16 cellular contexts compared by ENCODE assay signal in the genomic region with DNA sequence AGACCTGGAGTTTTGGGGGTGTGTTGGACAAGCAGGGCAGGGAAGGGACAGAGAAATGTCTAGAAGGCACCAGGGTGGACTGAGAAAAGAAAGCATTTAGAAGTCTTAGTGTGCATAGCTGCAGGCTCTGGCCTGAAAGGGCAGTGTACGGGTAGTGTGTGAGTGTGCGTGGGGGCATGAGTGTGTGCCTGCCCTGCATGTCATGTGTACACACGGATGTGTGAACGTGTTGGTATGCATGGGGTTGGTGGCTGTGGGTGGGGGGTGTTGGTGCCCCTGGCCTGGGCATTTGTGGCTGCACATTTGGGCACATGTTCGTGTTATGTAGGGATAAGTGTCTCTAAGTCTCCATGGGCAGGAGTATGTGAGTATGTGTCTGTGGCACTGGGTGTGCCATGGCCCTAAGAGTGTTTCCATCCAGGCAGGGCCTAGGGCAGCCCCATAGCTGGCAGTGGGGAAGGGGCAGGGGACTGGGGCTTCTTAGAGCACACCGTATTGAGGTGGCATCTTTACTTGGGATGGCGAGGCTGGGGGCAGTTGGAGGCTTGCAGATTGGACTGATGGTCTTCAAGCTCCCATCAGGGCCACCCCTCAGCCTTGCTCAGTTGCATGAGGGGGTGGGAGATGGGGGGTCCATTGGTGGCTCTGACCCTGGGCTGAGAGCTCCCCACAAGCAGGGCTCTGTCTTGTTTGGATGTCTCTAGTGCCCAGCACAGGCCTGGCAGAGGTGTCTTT. TPM values are rescaled to one million over a fixed set of nuclear protein-coding genes. Genes with fewer than 3 reads are reported as not detected.
A peak's percentile ranks its signal among the peaks of the same experiment; 100 is the strongest.
DNase-seq lines count a peak whose midpoint lies in the region; ATAC-seq and TF ChIP-seq lines count a peak whose summit lies in the region.
"Had no signal": no experiment of that assay in that cellular context is flagged by ENCODE, and none has a peak within 500 bp of the region (broad histone marks: within the 10 kb centered on the region; RNA-seq: fewer than 3 reads in every experiment).

No MANE protein-coding gene starts in this region.

- H4K12ac ChIP-seq in trophoblast cell (ENCODE audit: low read depth, low read length), result no peak overlapping the region

- no peak overlapping the region for H3K23ac ChIP-seq in trophoblast cell (ENCODE audit: low read length)

- H3K4me3 Mint-ChIP-seq in activated CD8-positive, alpha-beta T cell treated with anti-CD3 and anti-CD28 coated beads for 36 hours, result no peak overlapping the region
- H3K4me3 Mint-ChIP-seq: CD4-positive, alpha-beta T cell; HFFc6 had no signal

- no peak overlapping the region for H3K27ac ChIP-seq in left ventricle myocardium inferior (replicated peaks)
- H3K27ac ChIP-seq in layer of hippocampus (ENCODE audit: low read depth, low read length), result peak overlapping the region; percentile 46
- no peak overlapping the region for H3K27ac ChIP-seq in trophoblast cell (ENCODE audit: low read depth, low read length)
- H3K27ac ChIP-seq in aorta (ENCODE audit: low read depth in 1 of 2, low read length in 2 of 2), result no peak overlapping the region
- H3K27ac ChIP-seq: BLaER1 treated with 17β-estradiol and CSF1 and Interleukin-3, amounts not matched to agents 10 nM and 100 nM; HL-60 had no signal

- H3K36me3 Mint-ChIP-seq in activated CD8-positive, alpha-beta T cell treated with anti-CD3 and anti-CD28 coated beads for 36 hours (ENCODE audit: low read depth), result no peaks in the 10 kb centered on the region

- H3K4ac ChIP-seq in trophoblast cell (ENCODE audit: low read depth, low read length), result no peak overlapping the region

- POLR2A ChIA-PET in activated CD8-positive, alpha-beta T cell treated with anti-CD3 and anti-CD28 coated beads for 36 hours (lab: Charles Lee), result no interaction called here

- H3K4me1 ChIP-seq in left ventricle myocardium inferior, result no peaks in the 10 kb centered on the region
- peaks cover 0 to 4% of the 10 kb centered on the region in 2 experiments for H3K4me1 ChIP-seq in trophoblast cell (ENCODE audit: control insufficient read depth in 1 of 2, insufficient read depth in 2 of 2, low read length in 2 of 2)
- no peaks in the 10 kb centered on the region for H3K4me1 ChIP-seq in aorta (ENCODE audit: control insufficient read depth in 1 of 2, insufficient read depth in 2 of 2, low read length in 2 of 2)
- H3K4me1 ChIP-seq: BLaER1 treated with 17β-estradiol and CSF1 and Interleukin-3, amounts not matched to agents 10 nM and 100 nM had no signal

- intact Hi-C loops in left cardiac atrium (cut with DNase I), result no loop called here
- intact Hi-C loops in left ventricle myocardium inferior (cut with micrococcal nuclease), result no loop called here
- intact Hi-C loops in aorta (cut with DNase I), result no loop called here
- intact Hi-C loops in activated CD8-positive, alpha-beta T cell treated with anti-CD3 and anti-CD28 coated beads for 36 hours (cut with micrococcal nuclease), result no loop called here

- no peak overlapping the region for H3K9ac ChIP-seq in trophoblast cell (ENCODE audit: low read length)
- H3K9ac ChIP-seq: BLaER1 treated with 17β-estradiol and CSF1 and Interleukin-3, amounts not matched to agents 10 nM and 100 nM had no signal

- no peak for ATAC-seq in left cardiac atrium
- ATAC-seq in aorta (ENCODE audit: low FRiP score), result no peak
- ATAC-seq in activated CD8-positive, alpha-beta T cell treated with anti-CD3 and anti-CD28 coated beads for 36 hours, result no peak
- ATAC-seq in GM18867 (IDR thresholded peaks at IDR 0.05; ENCODE audit: unreplicated experiment), result no peak
- ATAC-seq: GM12878 had no signal

- no peaks in the 10 kb centered on the region for H3K79me1 ChIP-seq in trophoblast cell (ENCODE audit: low read length)

- no peak overlapping the region for H3K27ac Mint-ChIP-seq in activated CD8-positive, alpha-beta T cell treated with anti-CD3 and anti-CD28 coated beads for 36 hours
- H3K27ac Mint-ChIP-seq: CD4-positive, alpha-beta T cell; HFFc6 had no signal

- H4K8ac ChIP-seq in trophoblast cell (ENCODE audit: low read depth, low read length), result no peak overlapping the region

- H2BK12ac ChIP-seq in trophoblast cell (ENCODE audit: low read length), result no peak overlapping the region

- H3K4me3 ChIP-seq in left ventricle myocardium inferior (no peak overlapping the region), trophoblast cell (ENCODE audit: low read depth, low read length) (peak overlapping the region; percentile 45), aorta (ENCODE audit: low read length in 2 of 2) (no peak overlapping the region)
- H3K4me3 ChIP-seq: BLaER1 treated with 17β-estradiol and CSF1 and Interleukin-3, amounts not matched to agents 10 nM and 100 nM; GM12878 had no signal

- no peaks in the 10 kb centered on the region for H3K4me1 Mint-ChIP-seq in activated CD8-positive, alpha-beta T cell treated with anti-CD3 and anti-CD28 coated beads for 36 hours (ENCODE audit: low read depth)

- no peak overlapping the region for H4K91ac ChIP-seq in trophoblast cell (ENCODE audit: low read depth, low read length)

- CTCF ChIA-PET in activated CD8-positive, alpha-beta T cell treated with anti-CD3 and anti-CD28 coated beads for 36 hours (lab: Charles Lee), result interaction anchor here (0.9 to 1.7 kb wide), 2 partner anchors 23 to 45 kb away, joined by 3 to 4 read pairs; no protein-coding TSS in a partner anchor

- peak; percentile 12 for DNase-seq in left cardiac atrium
- DNase-seq in left ventricle myocardium inferior, result no peak
- no peak for DNase-seq in trophoblast cell
- peak; percentile 24 to 35 for DNase-seq in aorta
- no peak for DNase-seq in activated CD8-positive, alpha-beta T cell treated with anti-CD3 and anti-CD28 coated beads for 36 hours
- no peak for DNase-seq in cortex of kidney (lab: John Stamatoyannopoulos, UW)
- DNase-seq: ACHN; CD4-positive, alpha-beta T cell; DMS79; HCEC 1CT; HFFc6 had no signal

- H3K18ac ChIP-seq in trophoblast cell (ENCODE audit: low read length), result no peak overlapping the region

- no CpG with 5 or more reads among the region's 7 CpGs for WGBS in trophoblast cell (ENCODE audit: extremely low coverage, insufficient coverage, insufficient read length)
- WGBS in aorta, 2 donors, result 93 to 94% methylated on average over 7 of the region's 7 CpGs

- no peak for TF ChIP-seq CTCF in left ventricle myocardium inferior (IDR thresholded peaks at IDR 0.05; ENCODE audit: borderline replicate concordance)
- TF ChIP-seq CTCF in activated CD8-positive, alpha-beta T cell treated with anti-CD3 and anti-CD28 coated beads for 36 hours (IDR thresholded peaks at IDR 0.05), result no peak

- no peak overlapping the region for H3K4me2 ChIP-seq in trophoblast cell (ENCODE audit: low read length)
- H3K4me2 ChIP-seq: BLaER1 treated with 17β-estradiol and CSF1 and Interleukin-3, amounts not matched to agents 10 nM and 100 nM had no signal

- H3K9me3 ChIP-seq in left ventricle myocardium inferior (replicated peaks), result no peaks in the 10 kb centered on the region
- H3K9me3 ChIP-seq in trophoblast cell (ENCODE audit: insufficient read depth, low read depth, low read length), result no peaks in the 10 kb centered on the region
- H3K9me3 ChIP-seq in aorta (ENCODE audit: control insufficient read depth, low read length), result no peaks in the 10 kb centered on the region
- H3K9me3 ChIP-seq: BLaER1 treated with 17β-estradiol and CSF1 and Interleukin-3, amounts not matched to agents 10 nM and 100 nM had no signal

- no peaks in the 10 kb centered on the region for H3K79me2 ChIP-seq in trophoblast cell (ENCODE audit: control insufficient read depth, insufficient read depth, low read length, poor library complexity)

- H2BK5ac ChIP-seq in trophoblast cell (ENCODE audit: low read depth, low read length, poor library complexity), result no peak overlapping the region

- H2AK5ac ChIP-seq in trophoblast cell (ENCODE audit: low read length), result no peak overlapping the region

- H2AFZ ChIP-seq in trophoblast cell (ENCODE audit: insufficient read depth, low read length, poor library complexity), result no peak overlapping the region

- H3K14ac ChIP-seq in trophoblast cell (ENCODE audit: low read length), result no peak overlapping the region

- no peaks in the 10 kb centered on the region for H3K36me3 ChIP-seq in left ventricle myocardium inferior
- no peaks in the 10 kb centered on the region for H3K36me3 ChIP-seq in trophoblast cell (ENCODE audit: control insufficient read depth in 1 of 2, insufficient read depth in 2 of 2, low read length in 2 of 2)
- H3K36me3 ChIP-seq in aorta (ENCODE audit: control insufficient read depth in 1 of 2, insufficient read depth in 2 of 2, low read length in 1 of 2), result no peaks in the 10 kb centered on the region
- H3K36me3 ChIP-seq: BLaER1 treated with 17β-estradiol and CSF1 and Interleukin-3, amounts not matched to agents 10 nM and 100 nM had no signal

- H3K27me3 ChIP-seq in left ventricle myocardium inferior (ENCODE audit: low read depth) (peaks cover 43% of the 10 kb centered on the region), layer of hippocampus (ENCODE audit: control insufficient read depth, insufficient read depth, low read length) (no peaks in the 10 kb centered on the region), trophoblast cell (ENCODE audit: insufficient read depth, low read length) (no peaks in the 10 kb centered on the region), aorta (ENCODE audit: control insufficient read depth in 1 of 2, insufficient read depth in 2 of 2, low read length in 1 of 2) (no peaks in the 10 kb centered on the region)
- H3K27me3 ChIP-seq: BLaER1 treated with 17β-estradiol and CSF1 and Interleukin-3, amounts not matched to agents 10 nM and 100 nM had no signal

- H2BK120ac ChIP-seq in trophoblast cell (ENCODE audit: insufficient read depth, low read length, poor library complexity), result no peak overlapping the region

- peaks cover 5% of the 10 kb centered on the region for H3K27me3 Mint-ChIP-seq in activated CD8-positive, alpha-beta T cell treated with anti-CD3 and anti-CD28 coated beads for 36 hours

- no peaks in the 10 kb centered on the region for H3K9me3 Mint-ChIP-seq in activated CD8-positive, alpha-beta T cell treated with anti-CD3 and anti-CD28 coated beads for 36 hours
- H3K9me3 Mint-ChIP-seq: CD4-positive, alpha-beta T cell; HFFc6 had no signal

RNA-seq across cellular contexts. Expression of a gene that starts 14.9 kb away (rescaled TPM):
- total RNA-seq in left cardiac atrium (under 1 TPM; 0.09 to 0.13 TPM), left ventricle myocardium inferior (not detected), aorta (under 1 TPM; 0.30 to 0.62 TPM)
- polyA plus RNA-seq in trophoblast cell (2013), result 0.37 and 0.38 TPM in 2 replicates
- under 1 TPM in 1 of 2 donors, not detected in 1; 0.41 TPM for polyA plus RNA-seq in aorta
- under 1 TPM in 1 of 2 experiments, not detected in 1; 0.14 TPM for total RNA-seq in activated CD8-positive, alpha-beta T cell treated with anti-CD3 and anti-CD28 coated beads for 36 hours
- total RNA-seq: GM12878 had no signal

Comparison
In these comparisons a context has a peak if more than half of its experiments do, and no peak if none do; other contexts are left out.
1. DNase-seq: peak in left cardiac atrium (single experiment) and aorta (2 of 2); none in left ventricle myocardium inferior (single experiment), trophoblast cell (0 of 2), activated CD8-positive, alpha-beta T cell treated with anti-CD3 and anti-CD28 coated beads for 36 hours (single experiment) and cortex of kidney (single experiment).